ENCODE assay signal across 1 cellular context in genomic region chr9:130206579-130206978, GRCh38.
TF ChIP-seq lines count a peak whose summit lies in the region.

No MANE protein-coding gene starts in this region.

TF ChIP-seq in WTC11, 78 proteins besides CTCF, POLR2A, EP300 and RAD21 (continued from another document):
- TF ChIP-seq ATF2 (CRISPR knock-in tag; IDR thresholded peaks at IDR 0.05; ENCODE audit: borderline replicate concordance, low read depth) (no peak), E2F5 (CRISPR knock-in tag; IDR thresholded peaks at IDR 0.05) (no peak), JAZF1 (CRISPR knock-in tag; IDR thresholded peaks at IDR 0.05) (no peak), ZNF416 (CRISPR knock-in tag; IDR thresholded peaks at IDR 0.05) (no peak), ZSCAN18 (CRISPR knock-in tag; IDR thresholded peaks at IDR 0.05) (no peak), JUN (CRISPR knock-in tag; IDR thresholded peaks at IDR 0.05) (no peak), RELA (CRISPR knock-in tag; IDR thresholded peaks at IDR 0.05; ENCODE audit: borderline replicate concordance) (no peak), GABPB1 (CRISPR knock-in tag; IDR thresholded peaks at IDR 0.05) (no peak), ATF1 (CRISPR knock-in tag; IDR thresholded peaks at IDR 0.05) (no peak), IRF2 (CRISPR knock-in tag; IDR thresholded peaks at IDR 0.05; ENCODE audit: borderline replicate concordance, low read depth) (no peak), NFYB (CRISPR knock-in tag; conservative IDR thresholded peaks at IDR 0.05; ENCODE audit: low read depth) (no peak)
- TF ChIP-seq, protein P1, sequence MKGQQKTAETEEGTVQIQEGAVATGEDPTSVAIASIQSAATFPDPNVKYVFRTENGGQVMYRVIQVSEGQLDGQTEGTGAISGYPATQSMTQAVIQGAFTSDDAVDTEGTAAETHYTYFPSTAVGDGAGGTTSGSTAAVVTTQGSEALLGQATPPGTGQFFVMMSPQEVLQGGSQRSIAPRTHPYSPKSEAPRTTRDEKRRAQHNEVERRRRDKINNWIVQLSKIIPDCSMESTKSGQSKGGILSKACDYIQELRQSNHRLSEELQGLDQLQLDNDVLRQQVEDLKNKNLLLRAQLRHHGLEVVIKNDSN (CRISPR knock-in tag; IDR thresholded peaks at IDR 0.05): no peak
- TF ChIP-seq, protein P2, sequence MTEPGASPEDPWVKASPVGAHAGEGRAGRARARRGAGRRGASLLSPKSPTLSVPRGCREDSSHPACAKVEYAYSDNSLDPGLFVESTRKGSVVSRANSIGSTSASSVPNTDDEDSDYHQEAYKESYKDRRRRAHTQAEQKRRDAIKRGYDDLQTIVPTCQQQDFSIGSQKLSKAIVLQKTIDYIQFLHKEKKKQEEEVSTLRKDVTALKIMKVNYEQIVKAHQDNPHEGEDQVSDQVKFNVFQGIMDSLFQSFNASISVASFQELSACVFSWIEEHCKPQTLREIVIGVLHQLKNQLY (CRISPR knock-in tag; IDR thresholded peaks at IDR 0.05): no peak
- TF ChIP-seq, protein P3, sequence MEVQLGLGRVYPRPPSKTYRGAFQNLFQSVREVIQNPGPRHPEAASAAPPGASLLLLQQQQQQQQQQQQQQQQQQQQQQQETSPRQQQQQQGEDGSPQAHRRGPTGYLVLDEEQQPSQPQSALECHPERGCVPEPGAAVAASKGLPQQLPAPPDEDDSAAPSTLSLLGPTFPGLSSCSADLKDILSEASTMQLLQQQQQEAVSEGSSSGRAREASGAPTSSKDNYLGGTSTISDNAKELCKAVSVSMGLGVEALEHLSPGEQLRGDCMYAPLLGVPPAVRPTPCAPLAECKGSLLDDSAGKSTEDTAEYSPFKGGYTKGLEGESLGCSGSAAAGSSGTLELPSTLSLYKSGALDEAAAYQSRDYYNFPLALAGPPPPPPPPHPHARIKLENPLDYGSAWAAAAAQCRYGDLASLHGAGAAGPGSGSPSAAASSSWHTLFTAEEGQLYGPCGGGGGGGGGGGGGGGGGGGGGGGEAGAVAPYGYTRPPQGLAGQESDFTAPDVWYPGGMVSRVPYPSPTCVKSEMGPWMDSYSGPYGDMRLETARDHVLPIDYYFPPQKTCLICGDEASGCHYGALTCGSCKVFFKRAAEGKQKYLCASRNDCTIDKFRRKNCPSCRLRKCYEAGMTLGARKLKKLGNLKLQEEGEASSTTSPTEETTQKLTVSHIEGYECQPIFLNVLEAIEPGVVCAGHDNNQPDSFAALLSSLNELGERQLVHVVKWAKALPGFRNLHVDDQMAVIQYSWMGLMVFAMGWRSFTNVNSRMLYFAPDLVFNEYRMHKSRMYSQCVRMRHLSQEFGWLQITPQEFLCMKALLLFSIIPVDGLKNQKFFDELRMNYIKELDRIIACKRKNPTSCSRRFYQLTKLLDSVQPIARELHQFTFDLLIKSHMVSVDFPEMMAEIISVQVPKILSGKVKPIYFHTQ (CRISPR knock-in tag; IDR thresholded peaks at IDR 0.05): no peak
